ENCODE assay signal across 26 cellular contexts in genomic region chr1:226887006-226887405, GRCh38.
"Had no signal": no experiment of that assay in that cellular context is flagged by ENCODE, and none has a peak within 500 bp of the region (broad histone marks: within the 10 kb centered on the region; RNA-seq: fewer than 3 reads in every experiment).

No MANE protein-coding gene starts in this region.

- H3K9me3 Mint-ChIP-seq: activated B cell treated with CpG ODN at 0.5 μM for 24 hours; activated CD4-positive, alpha-beta T cell treated with anti-CD3 and anti-CD28 coated beads, Interleukin-2, amount 10 ng/mL, durations not matched to agents 24 days and 14 days; activated naive CD4-positive, alpha-beta T cell treated with anti-CD3 and anti-CD28 coated beads, Interleukin-2, amount 10 ng/mL, durations not matched to agents 7 days and 5 days; activated naive CD8-positive, alpha-beta T cell treated with anti-CD3 and anti-CD28 coated beads, Interleukin-2, amount 10 ng/mL, durations not matched to agents 7 days and 5 days; activated T-cell treated with anti-CD3 and anti-CD28 coated beads, Interleukin-2, amount 50 U/mL, for 72 hours; activated T-helper 2 cell treated with anti-CD3 and anti-CD28 coated beads, Interferon-gamma antibody, Interleukin-2, Interleukin-4, amounts not matched to agents 10 μg/mL and 5 μg/mL and 100 μg/mL, durations not matched to agents 14 hours and 24 hours and 36 hours had no signal

- DNase-seq: activated B cell treated with CpG ODN at 0.5 μM for 24 hours; activated CD4-positive, alpha-beta T cell treated with anti-CD3 and anti-CD28 coated beads for 1 hour; activated CD4-positive, alpha-beta T cell treated with anti-CD3 and anti-CD28 coated beads, Interleukin-2, amount 10 ng/mL, durations not matched to agents 24 days and 14 days; activated CD4-positive, alpha-beta T cell treated with anti-CD3 and anti-CD28 coated beads, Interleukin-2, amount 50 U/mL, for 48 hours; activated CD8-positive, alpha-beta memory T cell treated with anti-CD3 and anti-CD28 coated beads for 24 hours; activated gamma-delta T cell treated with Interleukin-2 at 50 U/mL for 16 hours; activated naive CD4-positive, alpha-beta T cell treated with anti-CD3 and anti-CD28 coated beads, Interleukin-2, amount 10 ng/mL, durations not matched to agents 7 days and 5 days; activated naive CD8-positive, alpha-beta T cell treated with anti-CD3 and anti-CD28 coated beads, Interleukin-2, amount 10 ng/mL, durations not matched to agents 7 days and 5 days; activated T-cell treated with anti-CD3 and anti-CD28 coated beads, Interleukin-2, amount 50 U/mL, for 72 hours; adrenal gland; anterior cingulate cortex; caudate nucleus; Karpas-422; MM.1S; NCI-H1105; NCI-H1436; NCI-H1694 treated with DMSO at 0.1 percent for 48 hours; NCI-H2029 treated with DMSO at 0.1 percent for 48 hours; NCI-H446; NCI-H526; PC-9; SIG-M5; T-helper 17 cell; T-helper 9 cell had no signal

- ATAC-seq: activated T-cell treated with anti-CD3 and anti-CD28 coated beads, Interleukin-2, amount 50 U/mL, for 72 hours; K562; T-helper 17 cell had no signal

- H3K4me3 Mint-ChIP-seq: activated B cell treated with CpG ODN at 0.5 μM for 24 hours; activated naive CD4-positive, alpha-beta T cell treated with anti-CD3 and anti-CD28 coated beads, Interleukin-2, amount 10 ng/mL, durations not matched to agents 7 days and 5 days; activated naive CD8-positive, alpha-beta T cell treated with anti-CD3 and anti-CD28 coated beads, Interleukin-2, amount 10 ng/mL, durations not matched to agents 7 days and 5 days; activated T-cell treated with anti-CD3 and anti-CD28 coated beads, Interleukin-2, amount 50 U/mL, for 72 hours; T-helper 17 cell had no signal

- H3K27me3 ChIP-seq: adrenal gland had no signal

- H3K27ac Mint-ChIP-seq: activated B cell treated with CpG ODN at 0.5 μM for 24 hours; activated CD4-positive, alpha-beta T cell treated with anti-CD3 and anti-CD28 coated beads, Interleukin-2, amount 10 ng/mL, durations not matched to agents 24 days and 14 days; activated naive CD8-positive, alpha-beta T cell treated with anti-CD3 and anti-CD28 coated beads, Interleukin-2, amount 10 ng/mL, durations not matched to agents 7 days and 5 days; activated T-cell treated with anti-CD3 and anti-CD28 coated beads, Interleukin-2, amount 50 U/mL, for 72 hours; activated T-helper 2 cell treated with anti-CD3 and anti-CD28 coated beads, Interferon-gamma antibody, Interleukin-2, Interleukin-4, amounts not matched to agents 10 μg/mL and 5 μg/mL and 100 μg/mL, durations not matched to agents 14 hours and 24 hours and 36 hours had no signal

- H3K36me3 Mint-ChIP-seq: activated naive CD8-positive, alpha-beta T cell treated with anti-CD3 and anti-CD28 coated beads, Interleukin-2, amount 10 ng/mL, durations not matched to agents 7 days and 5 days had no signal

- H3K4me2 ChIP-seq: PC-9 had no signal

- H2AFZ ChIP-seq: PC-9 had no signal

- H3K27ac ChIP-seq: adrenal gland, PC-9 had no signal

- H3K27me3 Mint-ChIP-seq: activated B cell treated with CpG ODN at 0.5 μM for 24 hours; activated CD4-positive, alpha-beta T cell treated with anti-CD3 and anti-CD28 coated beads, Interleukin-2, amount 10 ng/mL, durations not matched to agents 24 days and 14 days; activated naive CD4-positive, alpha-beta T cell treated with anti-CD3 and anti-CD28 coated beads, Interleukin-2, amount 10 ng/mL, durations not matched to agents 7 days and 5 days; activated naive CD8-positive, alpha-beta T cell treated with anti-CD3 and anti-CD28 coated beads, Interleukin-2, amount 10 ng/mL, durations not matched to agents 7 days and 5 days; T-helper 17 cell had no signal

- H3K9me3 ChIP-seq: adrenal gland had no signal

- H3K4me3 ChIP-seq: adrenal gland, K562, PC-9 had no signal
